In the genomic region with DNA sequence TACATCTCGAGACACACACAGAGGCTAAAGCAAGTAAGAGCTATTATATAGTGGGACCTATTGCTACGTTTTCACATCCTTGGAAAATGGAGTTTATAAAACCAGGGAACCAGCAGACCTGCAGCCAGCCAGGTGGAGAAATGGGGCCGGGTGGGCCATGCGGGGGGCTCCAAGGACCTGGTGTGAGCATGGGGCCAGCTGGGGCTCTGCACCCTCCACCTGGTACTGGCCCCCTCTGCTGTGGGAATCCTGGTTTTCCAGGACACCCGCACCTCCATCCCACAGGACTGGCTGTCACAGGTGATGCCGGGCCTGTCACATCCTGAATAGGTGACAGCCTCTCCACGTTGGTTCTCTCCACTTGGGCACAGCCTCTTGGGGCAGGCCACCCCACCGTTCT, we compare ENCODE assay signal across 7 cellular contexts.
"Had no signal": no experiment of that assay in that cellular context is flagged by ENCODE, and none has a peak within 500 bp of the region (broad histone marks: within the 10 kb centered on the region; RNA-seq: fewer than 3 reads in every experiment).

No MANE protein-coding gene starts in this region.

- DNase-seq: GM23248, GOT3, H7, HCEC 1CT, IMR-90, KG1 had no signal

- H3K9ac ChIP-seq: GM23248 had no signal

- H3K4me3 ChIP-seq: GM23248, K562 had no signal

- H3K27ac ChIP-seq: GM23248 had no signal

- H2AFZ ChIP-seq: GM23248 had no signal

- ATAC-seq: K562 had no signal
